In genomic region chr1:9031484-9032259, GRCh38 we compare ENCODE assay signal across 33 cellular contexts. TPM values are rescaled to one million over a fixed set of nuclear protein-coding genes. Genes with fewer than 3 reads are reported as not detected.
A peak's percentile ranks its signal among the peaks of the same experiment; 100 is the strongest.
DNase-seq lines count a peak whose midpoint lies in the region; ATAC-seq, FAIRE-seq and TF ChIP-seq lines count a peak whose summit lies in the region.
"Had no signal": no experiment of that assay in that cellular context is flagged by ENCODE, and none has a peak within 500 bp of the region (broad histone marks: within the 10 kb centered on the region; RNA-seq: fewer than 3 reads in every experiment).

No MANE protein-coding gene starts in this region.

- no peak for TF ChIP-seq POLR2A in H1 (IDR thresholded peaks at IDR 0.05; ENCODE audit: control extremely low read depth in 1 of 2, low read depth in 2 of 2, low read length in 2 of 2)
- no peak for TF ChIP-seq POLR2A in adrenal gland (IDR thresholded peaks at IDR 0.05)

- H3K56ac ChIP-seq in H1 (replicated peaks; ENCODE audit: insufficient read length, low read depth, low read length), result no peak overlapping the region

- no peak for DNase-seq in H1 (ENCODE audit: low read depth in 1 of 2, low spot score in 2 of 2)
- DNase-seq in left cardiac atrium, result peak; percentile 37
- no peak for DNase-seq in neuronal stem cell (ENCODE audit: low spot score)
- no peak for DNase-seq in adrenal gland
- DNase-seq in activated naive CD4-positive, alpha-beta T cell treated with anti-CD3 and anti-CD28 coated beads, Interleukin-2, amount 50 U/mL, for 16 hours, result no peak
- no peak for DNase-seq in NOMO-1 (lab: John Stamatoyannopoulos, UW; ENCODE audit: unreplicated experiment in 2 of 2)
- no peak for DNase-seq in immature natural killer cell
- DNase-seq: Caco-2; CD8-positive, alpha-beta T cell; Kasumi-1; MV-4-11; NCI-H1105; NCI-H1436 treated with DMSO at 0.1 percent for 48 hours; NCI-H187 treated with DMSO at 0.1 percent for 48 hours; NCI-H2107; NCI-H446 treated with DMSO at 0.1 percent for 48 hours; NCI-H526; NCI-H82; NK-92 treated with Interleukin-12 subunit alpha and Interleukin-12 subunit beta, amount 100 ng/mL, for 24 hours; PC-9; SHP77 had no signal

- no peaks in the 10 kb centered on the region for H3K79me1 ChIP-seq in H1 (ENCODE audit: low read depth, low read length)
- H3K79me1 ChIP-seq in neuronal stem cell (ENCODE audit: low read depth, low read length), result peaks cover 1% of the 10 kb centered on the region

- H3K4me2 ChIP-seq in BLaER1 (no peak overlapping the region), H1 (ENCODE audit: insufficient read depth in 1 of 2, low read depth in 2 of 2, low read length in 2 of 2) (no peak overlapping the region), neuronal stem cell (ENCODE audit: insufficient read depth, low read length, poor library complexity, severe bottlenecking) (no peak overlapping the region)
- H3K4me2 ChIP-seq: GM23338, PC-9 had no signal

- H3K79me2 ChIP-seq in H1 (ENCODE audit: control insufficient read depth in 1 of 2, insufficient read depth in 2 of 2, low read length in 2 of 2), result no peaks in the 10 kb centered on the region

- peaks cover 4 to 8% (median 5%) of the 10 kb centered on the region in 3 donors for H3K27me3 Mint-ChIP-seq in immature natural killer cell (ENCODE audit: low read depth in 3 of 3)

- peaks cover 69% of the 10 kb centered on the region for H3K9me3 ChIP-seq in BLaER1
- peaks cover 12 to 14% of the 10 kb centered on the region in 2 experiments; a peak in 3 of 4 replicates for H3K9me3 ChIP-seq in H1 (ENCODE audit: insufficient read depth in 2 of 2, low read depth in 1 of 2, low read length in 1 of 2)
- peaks cover 16 to 18% of the 10 kb centered on the region in 2 donors for H3K9me3 ChIP-seq in neuronal stem cell (replicated peaks in 1 of 2; ENCODE audit: control insufficient read depth in 2 of 2, insufficient read depth in 1 of 2, low read depth in 1 of 2, low read length in 2 of 2)
- peaks cover 0 to 6% (median 4%) of the 10 kb centered on the region in 3 donors for H3K9me3 ChIP-seq in adrenal gland (replicated peaks in 1 of 3)

- POLR2A ChIA-PET in H1 (lab: Charles Lee; ENCODE audit: partially characterized antibody), result interaction anchor here (1.9 kb wide), 1 partner anchor 22 kb away, joined by 8 read pairs; no protein-coding TSS in a partner anchor

- no peak overlapping the region for H3K23ac ChIP-seq in H1 (ENCODE audit: insufficient read length)
- H3K23ac ChIP-seq in neuronal stem cell (ENCODE audit: low read depth, low read length, poor library complexity), result peak overlapping the region; percentile 38

- no peak overlapping the region for H2BK12ac ChIP-seq in H1 (ENCODE audit: low read depth, low read length)
- H2BK12ac ChIP-seq in neuronal stem cell (ENCODE audit: low read length), result no peak overlapping the region

- H3K9ac ChIP-seq in BLaER1 (no peak overlapping the region), H1 (replicated peaks in 1 of 4; ENCODE audit: extremely low read depth in 1 of 4, low read depth in 3 of 4, low read length in 3 of 4) (no peak overlapping the region), neuronal stem cell (ENCODE audit: low read depth, low read length, poor library complexity) (no peak overlapping the region)

- H3K27ac ChIP-seq in BLaER1, result no peak overlapping the region
- H3K27ac ChIP-seq in H1 (ENCODE audit: low read depth, low read length), result no peak overlapping the region
- H3K27ac ChIP-seq in neuronal stem cell (replicated peaks; ENCODE audit: low read length), result no peak overlapping the region
- no peak overlapping the region for H3K27ac ChIP-seq in adrenal gland
- H3K27ac ChIP-seq: C4-2B, PC-9 had no signal

- H2AK5ac ChIP-seq in H1 (ENCODE audit: low read depth, low read length) (no peak overlapping the region), neuronal stem cell (ENCODE audit: low read depth, low read length) (peak overlapping the region; percentile 57)

- TF ChIP-seq RAD21 in H1 (IDR thresholded peaks at IDR 0.05 in 1 of 2, conservative IDR thresholded peaks at IDR 0.05 in 1 of 2; ENCODE audit: low read depth in 2 of 2, low read length in 2 of 2), result no peak

- H3K4ac ChIP-seq in H1 (replicated peaks; ENCODE audit: insufficient read length, low read depth, low read length), result no peak overlapping the region
- no peak overlapping the region for H3K4ac ChIP-seq in neuronal stem cell (ENCODE audit: low read length)

- TF ChIP-seq CTCF in H1 (IDR thresholded peaks at IDR 0.05; ENCODE audit: control extremely low read depth in 1 of 3, insufficient read depth in 1 of 3, low read depth in 1 of 3, low read length in 3 of 3) (no peak), adrenal gland (IDR thresholded peaks at IDR 0.05) (no peak)

- H4K8ac ChIP-seq in H1 (ENCODE audit: extremely low read depth, insufficient read depth, low read length) (no peak overlapping the region), neuronal stem cell (ENCODE audit: low read depth, low read length) (peak overlapping the region; percentile 9)

- H3K36me3 Mint-ChIP-seq in immature natural killer cell, result peaks cover 0 to 3% (median 0%) of the 10 kb centered on the region in 3 donors

- H3K27me3 ChIP-seq in BLaER1 (no peaks in the 10 kb centered on the region), H1 (replicated peaks in 1 of 4; ENCODE audit: control insufficient read depth in 3 of 4, extremely low read depth in 1 of 4, insufficient read depth in 3 of 4, low read length in 3 of 4) (no peaks in the 10 kb centered on the region), neuronal stem cell (ENCODE audit: control insufficient read depth in 3 of 3, insufficient read depth in 3 of 3, low read depth in 1 of 3, low read length in 3 of 3) (peaks cover 0 to 2% (median 0%) of the 10 kb centered on the region in 3 experiments), adrenal gland (no peaks in the 10 kb centered on the region)

- H2AFZ ChIP-seq in H1 (ENCODE audit: low read length) (no peak overlapping the region), neuronal stem cell (ENCODE audit: low read length) (no peak overlapping the region)
- H2AFZ ChIP-seq: GM23338, PC-9 had no signal

- no peak overlapping the region for H3K27ac Mint-ChIP-seq in immature natural killer cell
- H3K27ac Mint-ChIP-seq: CD8-positive, alpha-beta T cell; GM23338 had no signal

- H2BK120ac ChIP-seq in H1 (replicated peaks; ENCODE audit: low read depth, low read length) (no peak overlapping the region), neuronal stem cell (ENCODE audit: low read depth, low read length) (no peak overlapping the region)

- no peak overlapping the region for H3K14ac ChIP-seq in H1 (ENCODE audit: insufficient read length)
- peak overlapping the region; percentile 49 for H3K14ac ChIP-seq in neuronal stem cell (ENCODE audit: low read length)

- H3K18ac ChIP-seq in H1 (ENCODE audit: extremely low read depth, low read length), result no peak overlapping the region
- H3K18ac ChIP-seq in neuronal stem cell (ENCODE audit: low read length), result peak overlapping the region; percentile 53

- WGBS in H1 (ENCODE audit: extremely low coverage in 1 of 2, insufficient coverage in 1 of 2, insufficient read length in 1 of 2, insufficient replicate concordance in 2 of 2, low coverage in 1 of 2, low lambda C conversion rate in 2 of 2, missing lambda C conversion rate in 1 of 2), 2 experiments, result 89% methylated on average over 11 of the region's 12 CpGs; no CpG with 5 or more reads in 1 of the 2 experiments
- WGBS in neuronal stem cell (ENCODE audit: extremely low coverage in 2 of 2, insufficient read length in 2 of 2, insufficient replicate concordance in 1 of 2), 2 donors, result no CpG with 5 or more reads among the region's 12 CpGs
- 88 to 92% (median 90%) methylated on average over 4 to 12 of the region's 12 CpGs for WGBS in adrenal gland, 4 donors

- no peak for FAIRE-seq in H1 (lab: Jason Lieb, UNC)
- FAIRE-seq: A204.1, G401.6, HTR-8/SVneo, K562 had no signal

- H2BK5ac ChIP-seq in H1 (ENCODE audit: low read depth, low read length), result no peak overlapping the region
- no peak overlapping the region for H2BK5ac ChIP-seq in neuronal stem cell (ENCODE audit: low read length)

- TF ChIP-seq EP300 in H1 (IDR thresholded peaks at IDR 0.05; ENCODE audit: borderline replicate concordance in 1 of 2, low read depth in 2 of 2, low read length in 2 of 2), result no peak

- no peak overlapping the region for H4K5ac ChIP-seq in H1 (ENCODE audit: insufficient read length, low read depth, low read length)

- H3K4me1 Mint-ChIP-seq in immature natural killer cell, result no peaks in the 10 kb centered on the region

- H3K23me2 ChIP-seq in H1 (ENCODE audit: low read depth, low read length), result no peaks in the 10 kb centered on the region

- peaks cover 2 to 11% (median 7%) of the 10 kb centered on the region in 6 donors for H3K9me3 Mint-ChIP-seq in immature natural killer cell

- peak overlapping the region; percentile 72; the same call in 1 of the 2 replicates for H2BK15ac ChIP-seq in H1 (ENCODE audit: low read length)
- H2BK15ac ChIP-seq in neuronal stem cell (ENCODE audit: low read length), result no peak overlapping the region

- CTCF ChIA-PET in H1 (lab: Charles Lee; ENCODE audit: partially characterized antibody), result interaction anchor here (0.9 to 1.8 kb wide), 4 partner anchors 9 to 110 kb away, joined by 3 to 5 read pairs (median 4); no protein-coding TSS in a partner anchor

- H3K4me3 Mint-ChIP-seq in immature natural killer cell, result no peak overlapping the region
- H3K4me3 Mint-ChIP-seq: CD8-positive, alpha-beta T cell; GM23338 had no signal

- peak; percentile 87 to 94 for ATAC-seq in left cardiac atrium
- ATAC-seq: CD8-positive, alpha-beta T cell; GM23338; K562 had no signal

- H3K4me3 ChIP-seq in BLaER1, result 0 out of 2 replicates have a peak overlapping the region, but pooled peaks have one; percentile 13
- no peak overlapping the region for H3K4me3 ChIP-seq in H1 (ENCODE audit: extremely low read depth in 1 of 4, insufficient read depth in 2 of 4, low read depth in 3 of 4, low read length in 4 of 4)
- H3K4me3 ChIP-seq in neuronal stem cell (ENCODE audit: low read length in 2 of 2), result peak overlapping the region in 1 of 2 donors; percentile 58
- H3K4me3 ChIP-seq in adrenal gland, result no peak overlapping the region
- H3K4me3 ChIP-seq: GM23338, HAP-1, K562, PC-9 had no signal

- intact Hi-C loops in left cardiac atrium (cut with DNase I) (no loop called here), adrenal gland (cut with DNase I) (no loop called here)

- H4K91ac ChIP-seq in H1 (replicated peaks; ENCODE audit: insufficient read length, low read length) (no peak overlapping the region), neuronal stem cell (ENCODE audit: low read depth, low read length, poor library complexity) (no peak overlapping the region)

- H3K4me1 ChIP-seq in BLaER1 (peaks cover 10% of the 10 kb centered on the region), H1 (replicated peaks in 1 of 4; ENCODE audit: control insufficient read depth in 3 of 4, insufficient read depth in 4 of 4, low read length in 3 of 4) (peaks cover 0 to 2% (median 0%) of the 10 kb centered on the region in 4 experiments; a peak in 2 of 7 replicates), neuronal stem cell (ENCODE audit: control insufficient read depth in 2 of 2, insufficient read depth in 1 of 2, low read depth in 1 of 2, low read length in 2 of 2) (no peaks in the 10 kb centered on the region), adrenal gland (replicated peaks in 1 of 2) (peaks cover 0 to 7% of the 10 kb centered on the region in 2 donors)
- H3K4me1 ChIP-seq: Caco-2, HAP-1 had no signal

- H4K20me1 ChIP-seq in BLaER1 (no peaks in the 10 kb centered on the region), H1 (replicated peaks in 1 of 2; ENCODE audit: control insufficient read depth in 1 of 2, insufficient read depth in 2 of 2, low read length in 2 of 2) (no peaks in the 10 kb centered on the region)

- peaks cover 27% of the 10 kb centered on the region for H3K36me3 ChIP-seq in BLaER1
- H3K36me3 ChIP-seq in H1 (ENCODE audit: control insufficient read depth in 2 of 4, insufficient read depth in 4 of 4, low read length in 3 of 4), result no peaks in the 10 kb centered on the region
- no peaks in the 10 kb centered on the region for H3K36me3 ChIP-seq in neuronal stem cell (replicated peaks in 1 of 2; ENCODE audit: control insufficient read depth in 2 of 2, insufficient read depth in 2 of 2, low read length in 2 of 2)
- H3K36me3 ChIP-seq in adrenal gland (replicated peaks in 1 of 2), result no peaks in the 10 kb centered on the region
- H3K36me3 ChIP-seq: HAP-1 had no signal

- H2BK20ac ChIP-seq in H1 (ENCODE audit: low read length), result no peak overlapping the region

RNA-seq across cellular contexts. Expression of gene SLC2A7, which starts 5.4 kb away (rescaled TPM):
- not detected in 2 replicates for total RNA-seq in H1 (2021; fragmentation: NEBNext Ultra II Directional; extraction: Animal tissue kit (Norgen Biotek cat#: 25700))
- polyA plus RNA-seq in H1 (2011; rRNA removed) (not detected in 2 replicates), adrenal gland (not detected), immature natural killer cell (not detected)
- polyA plus RNA-seq in H1 (2011; cell fraction: cytosol; rRNA removed), result not detected
- polyA plus RNA-seq in H1 (2011; cell fraction: nucleus; rRNA removed), result not detected
- polyA plus RNA-seq in H1 (2012, experiment 1 of 2), result not detected in 4 replicates
- polyA plus RNA-seq in H1 (2012, experiment 2 of 2), result not detected
- polyA plus RNA-seq in H1 (2013, experiment 1 of 2), result not detected
- polyA plus RNA-seq in H1 (2013, experiment 2 of 2), result not detected
- polyA minus RNA-seq in H1 (2011; rRNA and poly(A)+ RNA removed), result not detected in 2 replicates
- not detected for polyA minus RNA-seq in H1 (2011; cell fraction: cytosol; rRNA and poly(A)+ RNA removed)
- not detected for polyA minus RNA-seq in H1 (2011; cell fraction: nucleus; rRNA and poly(A)+ RNA removed)
- total RNA-seq in left cardiac atrium (not detected), adrenal gland (not detected)
- not detected for polyA plus RNA-seq in neuronal stem cell (2013, experiment 1 of 2)
- not detected for polyA plus RNA-seq in neuronal stem cell (2013, experiment 2 of 2)
- total RNA-seq: Caco-2; CD8-positive, alpha-beta T cell; GM23338; K562; M059J; PC-9; RPMI7951; SK-MEL-5 had no signal
- polyA plus RNA-seq: AG04450, GM23338, K562 had no signal

RNA-seq across cellular contexts. Expression of gene SLC2A5, which starts 37.8 kb away (rescaled TPM):
- not detected in 2 replicates for total RNA-seq in H1 (2021; fragmentation: NEBNext Ultra II Directional; extraction: Animal tissue kit (Norgen Biotek cat#: 25700))
- polyA plus RNA-seq in H1 (2011; rRNA removed), result 0.12 and 0.14 TPM in 2 replicates
- polyA plus RNA-seq in H1 (2011; cell fraction: cytosol; rRNA removed), result 0.12 TPM
- polyA plus RNA-seq in H1 (2011; cell fraction: nucleus; rRNA removed), result 0.27 TPM
- polyA plus RNA-seq in H1 (2012, experiment 1 of 2), result 0.06 to 0.08 TPM (median 0.08 TPM) in 3 of 4 replicates, not detected in the other
- polyA plus RNA-seq in H1 (2012, experiment 2 of 2), result not detected
- polyA plus RNA-seq in H1 (2013, experiment 1 of 2), result 0.06 TPM
- 0.04 TPM for polyA plus RNA-seq in H1 (2013, experiment 2 of 2)
- 0.03 and 0.07 TPM in 2 replicates for polyA minus RNA-seq in H1 (2011; rRNA and poly(A)+ RNA removed)
- polyA minus RNA-seq in H1 (2011; cell fraction: cytosol; rRNA and poly(A)+ RNA removed), result not detected
- polyA minus RNA-seq in H1 (2011; cell fraction: nucleus; rRNA and poly(A)+ RNA removed), result 0.10 TPM
- total RNA-seq in left cardiac atrium, result 1 to 10 TPM; 2.0 to 3.8 TPM
- polyA plus RNA-seq in neuronal stem cell (2013, experiment 1 of 2), result not detected
- polyA plus RNA-seq in neuronal stem cell (2013, experiment 2 of 2), result not detected
- total RNA-seq in adrenal gland, result 10 to 100 TPM in 5 of 8 donors, 1 to 10 TPM in 3; 1.1 to 29.9 (median 14.9) TPM
- polyA plus RNA-seq in adrenal gland, result 1 to 10 TPM; 2.4 to 5.7 (median 2.8) TPM
- polyA plus RNA-seq in immature natural killer cell, result under 1 TPM in 1 of 3 donors, not detected in 2; 0.07 TPM
- total RNA-seq: CD8-positive, alpha-beta T cell; K562; PC-9 had no signal
- polyA plus RNA-seq: GM23338 had no signal
